7 cellular contexts compared by ENCODE assay signal in the genomic region with DNA sequence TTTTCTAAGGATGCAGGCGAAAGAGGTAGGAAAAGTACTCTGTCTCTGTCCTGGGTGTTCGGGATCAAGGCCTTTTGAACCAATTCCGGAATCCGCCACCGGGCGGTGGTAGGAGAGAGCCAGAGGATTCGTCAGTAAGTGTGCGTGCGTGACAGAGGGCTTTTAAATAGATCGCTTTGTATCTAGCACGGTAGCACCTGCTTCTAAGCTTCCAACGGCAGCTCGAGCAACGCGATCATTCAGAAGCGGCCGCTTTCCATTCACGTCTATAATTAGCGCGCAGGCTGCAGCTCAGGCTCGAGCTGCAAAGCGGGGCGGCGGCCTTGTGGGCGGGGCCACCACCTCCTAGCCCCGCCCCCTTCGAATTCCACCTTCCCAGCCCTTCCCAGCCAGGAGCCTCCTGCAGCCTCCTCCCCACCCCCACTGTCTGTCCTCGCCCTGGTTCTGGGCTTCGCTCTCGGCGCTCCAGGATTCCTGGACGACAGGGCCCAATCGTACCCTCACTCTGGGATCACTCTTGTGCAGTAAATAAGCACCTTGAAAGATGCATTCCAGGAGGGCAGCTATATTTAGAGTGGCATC.
A peak's percentile ranks its signal among the peaks of the same experiment; 100 is the strongest.
DNase-seq lines count a peak whose midpoint lies in the region; ATAC-seq and TF ChIP-seq lines count a peak whose summit lies in the region.

No MANE protein-coding gene starts in this region.

- DNase-seq in GM03348 (ENCODE audit: low spot score) (peak; percentile 80), NCI-H1930 (lab: John Stamatoyannopoulos, UW) (peak; percentile 45 to 51), glomerular visceral epithelial cell (ENCODE audit: extremely low spot score) (peak; percentile 76), nephron progenitor cell (peak; percentile 90)
- DNase-seq in activated CD8-positive, alpha-beta T cell treated with anti-CD3 and anti-CD28 coated beads, Interleukin-2, amount 10 ng/mL, durations not matched to agents 7 days and 5 days: peak; percentile 47

- H3K4me3 Mint-ChIP-seq in activated CD8-positive, alpha-beta T cell treated with anti-CD3 and anti-CD28 coated beads, Interleukin-2, amount 10 ng/mL, durations not matched to agents 7 days and 5 days: peak overlapping the region; percentile 27
- H3K4me3 Mint-ChIP-seq in nephron progenitor cell: peak overlapping the region; percentile 66

- peak; percentile 49 for ATAC-seq in activated CD8-positive, alpha-beta T cell treated with anti-CD3 and anti-CD28 coated beads, Interleukin-2, amount 10 ng/mL, durations not matched to agents 7 days and 5 days
- no peak for ATAC-seq in GM18870 (IDR thresholded peaks at IDR 0.05; ENCODE audit: unreplicated experiment)
- no peak for ATAC-seq in HG02973 (IDR thresholded peaks at IDR 0.05; ENCODE audit: unreplicated experiment)

- H3K9me3 Mint-ChIP-seq in activated CD8-positive, alpha-beta T cell treated with anti-CD3 and anti-CD28 coated beads, Interleukin-2, amount 10 ng/mL, durations not matched to agents 7 days and 5 days (ENCODE audit: insufficient read depth): no peaks in the 10 kb centered on the region
- H3K9me3 Mint-ChIP-seq in nephron progenitor cell: no peaks in the 10 kb centered on the region

- POLR2A ChIA-PET in activated CD8-positive, alpha-beta T cell treated with anti-CD3 and anti-CD28 coated beads, Interleukin-2, amount 10 ng/mL, durations not matched to agents 7 days and 5 days (lab: Charles Lee): no interaction called here

- H3K27me3 Mint-ChIP-seq in activated CD8-positive, alpha-beta T cell treated with anti-CD3 and anti-CD28 coated beads, Interleukin-2, amount 10 ng/mL, durations not matched to agents 7 days and 5 days (ENCODE audit: low read depth): peaks cover 3% of the 10 kb centered on the region
- H3K27me3 Mint-ChIP-seq in nephron progenitor cell (ENCODE audit: low read depth, poor library complexity): peaks cover 13% of the 10 kb centered on the region

- TF ChIP-seq CTCF in nephron progenitor cell (IDR thresholded peaks at IDR 0.05): peak; percentile 23

- CTCF ChIA-PET in activated CD8-positive, alpha-beta T cell treated with anti-CD3 and anti-CD28 coated beads, Interleukin-2, amount 10 ng/mL, durations not matched to agents 7 days and 5 days (lab: Charles Lee): interaction anchor here (1.2 to 20.0 kb wide), 3 partner anchors 8 to 1210 kb away, joined by 7 to 552 read pairs (median 50); no protein-coding TSS in a partner anchor

- no peak overlapping the region for H3K27ac Mint-ChIP-seq in activated CD8-positive, alpha-beta T cell treated with anti-CD3 and anti-CD28 coated beads, Interleukin-2, amount 10 ng/mL, durations not matched to agents 7 days and 5 days
- H3K27ac Mint-ChIP-seq in nephron progenitor cell: peak overlapping the region; percentile 97

- H3K4me1 Mint-ChIP-seq in activated CD8-positive, alpha-beta T cell treated with anti-CD3 and anti-CD28 coated beads, Interleukin-2, amount 10 ng/mL, durations not matched to agents 7 days and 5 days (ENCODE audit: low read depth): peaks cover 8% of the 10 kb centered on the region
- H3K4me1 Mint-ChIP-seq in nephron progenitor cell: peaks cover 50% of the 10 kb centered on the region

- no peaks in the 10 kb centered on the region for H3K36me3 Mint-ChIP-seq in activated CD8-positive, alpha-beta T cell treated with anti-CD3 and anti-CD28 coated beads, Interleukin-2, amount 10 ng/mL, durations not matched to agents 7 days and 5 days (ENCODE audit: low read depth)
- no peaks in the 10 kb centered on the region for H3K36me3 Mint-ChIP-seq in nephron progenitor cell (ENCODE audit: low read depth)
